In the genomic region with DNA sequence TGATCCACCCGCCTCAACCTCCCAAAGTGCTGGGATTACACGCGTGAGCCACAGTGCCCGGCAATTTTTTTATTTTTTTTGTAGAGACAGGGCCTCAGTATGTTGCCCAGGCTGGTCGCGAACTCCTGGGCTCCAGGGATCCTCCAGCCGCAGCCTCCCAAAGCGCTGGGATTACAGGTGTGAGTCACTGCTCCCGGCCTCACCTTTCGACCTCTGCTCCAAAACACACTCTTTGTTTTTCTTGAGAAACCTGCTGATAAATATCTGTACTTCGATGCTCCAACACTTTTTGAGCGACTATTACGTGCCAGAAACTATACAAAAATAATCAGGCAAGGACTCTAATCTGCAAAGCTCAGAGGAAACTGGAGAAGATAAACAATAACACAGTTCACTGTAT, we compare ENCODE assay signal across 9 cellular contexts. TPM values are rescaled to one million over a fixed set of nuclear protein-coding genes. Genes with fewer than 3 reads are reported as not detected.
DNase-seq lines count a peak whose midpoint lies in the region; ATAC-seq, FAIRE-seq and TF ChIP-seq lines count a peak whose summit lies in the region.
"Had no signal": no experiment of that assay in that cellular context is flagged by ENCODE, and none has a peak within 500 bp of the region (broad histone marks: within the 10 kb centered on the region; RNA-seq: fewer than 3 reads in every experiment).

No MANE protein-coding gene starts in this region.

- TF ChIP-seq CTCF in WERI-Rb-1 (IDR thresholded peaks at IDR 0.05; ENCODE audit: low read depth, low read length) (no peak), spleen (IDR thresholded peaks at IDR 0.05 in 8 of 11, conservative IDR thresholded peaks at IDR 0.05 in 3 of 11) (no peak), D721Med (IDR thresholded peaks at IDR 0.05; ENCODE audit: insufficient read depth, missing control alignments) (no peak)

- peak overlapping the region; percentile 95 for H3K27ac Mint-ChIP-seq in T-helper 1 cell treated with Interleukin-12 subunit alpha and Interleukin-12 subunit beta and Interleukin-4 antibody, amounts not matched to agents 30 μg/mL and 1 μg/mL, for 36 hours

- FAIRE-seq in D721Med (lab: Jason Lieb, UNC), result no peak

- peaks cover 12% of the 10 kb centered on the region for H3K36me3 Mint-ChIP-seq in T-helper 1 cell treated with Interleukin-12 subunit alpha and Interleukin-12 subunit beta and Interleukin-4 antibody, amounts not matched to agents 30 μg/mL and 1 μg/mL, for 36 hours (ENCODE audit: low read depth)

- ATAC-seq in HG02798 (IDR thresholded peaks at IDR 0.05; ENCODE audit: poor library complexity, unreplicated experiment), result no peak
- no peak for ATAC-seq in GM18870 (IDR thresholded peaks at IDR 0.05; ENCODE audit: unreplicated experiment)

- intact Hi-C loops in spleen (cut with DNase I; ENCODE audit: low total_unique reads), result no loop called here

- DNase-seq in T-helper 1 cell (no peak), WERI-Rb-1 (no peak), spleen (no peak), D721Med (ENCODE audit: insufficient read length, low spot score) (no peak)
- DNase-seq: mucosa of descending colon had no signal

- H3K9me3 ChIP-seq in WERI-Rb-1 (ENCODE audit: severe bottlenecking) (no peaks in the 10 kb centered on the region), spleen (no peaks in the 10 kb centered on the region)
- H3K9me3 ChIP-seq: mucosa of descending colon had no signal

- whole genome bisulfite sequencing in spleen, 5 donors, result 90 to 93% (median 91%) methylated on average over 13 of the region's 13 CpGs

- H3K4me1 Mint-ChIP-seq in T-helper 1 cell treated with Interleukin-12 subunit alpha and Interleukin-12 subunit beta and Interleukin-4 antibody, amounts not matched to agents 30 μg/mL and 1 μg/mL, for 36 hours (ENCODE audit: low read depth), result peaks cover 16% of the 10 kb centered on the region

- H3K27me3 Mint-ChIP-seq in T-helper 1 cell treated with Interleukin-12 subunit alpha and Interleukin-12 subunit beta and Interleukin-4 antibody, amounts not matched to agents 30 μg/mL and 1 μg/mL, for 36 hours (ENCODE audit: low read depth), result no peaks in the 10 kb centered on the region

- peaks cover 17 to 51% (median 32%) of the 10 kb centered on the region in 6 donors for H3K4me1 ChIP-seq in spleen

- H3K4me3 ChIP-seq in WERI-Rb-1 (ENCODE audit: low read depth, low read length) (peak overlapping the region; percentile 99), iPS-11a (ENCODE audit: low read depth, low read length) (peak overlapping the region; percentile 99), spleen (peak overlapping the region in 7 of 8 donors; percentile 64 to 95 (median 81))

- H3K27ac ChIP-seq in WERI-Rb-1 (peak overlapping the region; percentile 96; the same call in 1 of the 2 replicates), spleen (peak overlapping the region in 2 of 8 donors; percentile 86 to 87)

- peak overlapping the region; percentile 95 for H3K4me3 Mint-ChIP-seq in T-helper 1 cell treated with Interleukin-12 subunit alpha and Interleukin-12 subunit beta and Interleukin-4 antibody, amounts not matched to agents 30 μg/mL and 1 μg/mL, for 36 hours

- H3K9me3 Mint-ChIP-seq in T-helper 1 cell treated with Interleukin-12 subunit alpha and Interleukin-12 subunit beta and Interleukin-4 antibody, amounts not matched to agents 30 μg/mL and 1 μg/mL, for 36 hours, result no peaks in the 10 kb centered on the region

- H3K36me3 ChIP-seq in WERI-Rb-1 (peaks cover 46% of the 10 kb centered on the region), spleen (peaks cover 0 to 43% (median 32%) of the 10 kb centered on the region in 6 donors)

- H3K27me3 ChIP-seq in WERI-Rb-1 (ENCODE audit: insufficient read depth, low read depth, severe bottlenecking) (no peaks in the 10 kb centered on the region), spleen (replicated peaks in 1 of 7) (no peaks in the 10 kb centered on the region)

- TF ChIP-seq POLR2A in spleen (IDR thresholded peaks at IDR 0.05), result no peak

RNA-seq across cellular contexts. Expression of a gene that starts 1.0 kb away (rescaled TPM):
- 10 to 100 TPM; 29.7 to 43.9 (median 39.1) TPM for total RNA-seq in spleen
- polyA plus RNA-seq in spleen, result 10 to 100 TPM in 1 of 3 donors, 1 to 10 TPM in 2; 4.4 to 10.2 (median 4.9) TPM

RNA-seq across cellular contexts. Expression of a gene that starts 11.2 kb away (rescaled TPM):
- total RNA-seq in spleen, result 10 to 100 TPM; 69.5 to 88.1 (median 79.1) TPM
- 10 to 100 TPM in 1 of 3 donors, 1 to 10 TPM in 2; 6.9 to 13.6 (median 8.6) TPM for polyA plus RNA-seq in spleen

RNA-seq across cellular contexts. Expression of a gene that starts 48.6 kb away (rescaled TPM):
- 10 to 100 TPM; 23.4 to 28.0 (median 24.3) TPM for total RNA-seq in spleen
- 1 to 10 TPM; 1.9 to 3.6 (median 2.2) TPM for polyA plus RNA-seq in spleen
